In the genomic region with DNA sequence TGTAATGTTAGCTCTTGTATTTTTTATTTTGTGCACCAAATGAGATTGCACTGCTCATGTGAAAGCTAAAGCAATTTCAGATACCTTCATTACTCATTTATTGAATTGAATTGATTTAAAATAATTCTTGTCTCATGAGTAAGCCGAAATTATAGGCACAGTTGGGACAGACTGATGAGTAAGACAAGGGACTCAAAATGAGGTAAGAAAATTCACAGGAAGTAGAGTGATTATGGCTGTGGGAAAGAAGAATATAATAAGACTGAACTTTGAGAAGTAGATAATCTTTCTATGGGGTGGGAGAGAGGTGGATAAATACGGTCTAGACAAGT, we compare ENCODE assay signal across 1 cellular context.
TF ChIP-seq lines count a peak whose summit lies in the region.

No MANE protein-coding gene starts in this region.

TF ChIP-seq in HepG2, 621 proteins besides CTCF, POLR2A, EP300 and RAD21:
- TF ChIP-seq RORA (CRISPR knock-in tag; IDR thresholded peaks at IDR 0.05) (no peak), ZNF205 (CRISPR knock-in tag; IDR thresholded peaks at IDR 0.05) (no peak), ZNF138 (CRISPR knock-in tag; IDR thresholded peaks at IDR 0.05; ENCODE audit: low read depth) (no peak), HOXA9 (CRISPR knock-in tag; IDR thresholded peaks at IDR 0.05; ENCODE audit: borderline replicate concordance) (no peak), XRCC5 (optimal IDR thresholded peaks at IDR 0.05; ENCODE audit: low read length) (no peak), MAZ (IDR thresholded peaks at IDR 0.05; ENCODE audit: borderline replicate concordance, low read depth, low read length) (no peak), MAZ (CRISPR knock-in tag; IDR thresholded peaks at IDR 0.05; ENCODE audit: low read depth) (no peak)
